ENCODE assay signal across 21 cellular contexts in genomic region chr10:22414146-22414545, GRCh38.
"Had no signal": no experiment of that assay in that cellular context is flagged by ENCODE, and none has a peak within 500 bp of the region (broad histone marks: within the 10 kb centered on the region; RNA-seq: fewer than 3 reads in every experiment).

No MANE protein-coding gene starts in this region.

- H3K4me3 Mint-ChIP-seq: IgD-negative memory B cell had no signal

- H3K27ac ChIP-seq: RWPE1 had no signal

- H3K36me3 ChIP-seq: MG63 had no signal

- H3K4me1 Mint-ChIP-seq: IgD-negative memory B cell had no signal

- DNase-seq: KBM-7, MG63, NCI-H1092, NCI-H1105 treated with DMSO at 0.1 percent for 48 hours, NCI-H1417 treated with DMSO at 0.1 percent for 48 hours, NCI-H146, NCI-H1694 treated with DMSO at 0.1 percent for 48 hours, NCI-H1930, NCI-H2081, NCI-H2107, NCI-H2227 treated with DMSO at 0.1 percent for 48 hours, NCI-H524, NCI-H69, NCI-H774, PC-3, SHP77, SK-N-SH, SW 1271 had no signal

- ATAC-seq: Panc1, PC-3 had no signal

- H3K4me3 ChIP-seq: MG63 had no signal

- H3K4me2 ChIP-seq: SK-N-SH had no signal

- H3K27me3 ChIP-seq: MG63 had no signal

- H3K27ac Mint-ChIP-seq: IgD-negative memory B cell had no signal

- H3K9me3 Mint-ChIP-seq: IgD-negative memory B cell had no signal

- H3K9me3 ChIP-seq: MG63, SK-N-SH had no signal

- H3K9ac ChIP-seq: SK-N-SH had no signal
